In the genomic region with DNA sequence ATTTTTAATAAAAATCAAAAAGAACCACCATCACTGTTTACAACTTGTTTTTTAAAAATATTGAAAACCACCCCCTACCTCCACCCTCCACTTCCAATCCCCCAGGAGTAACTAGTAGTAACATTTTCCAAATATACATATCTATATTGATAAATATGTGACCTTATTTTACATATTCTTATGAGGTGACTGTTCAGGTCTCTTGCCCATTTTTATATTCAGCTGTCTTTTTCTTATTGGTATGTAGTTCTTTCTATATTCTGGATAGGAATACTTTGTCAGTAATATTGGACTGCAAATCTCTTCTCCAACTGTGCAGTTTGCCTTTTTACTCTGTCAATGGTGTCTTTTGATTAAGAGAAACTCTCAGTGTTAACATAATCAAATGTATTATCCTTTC, we compare ENCODE assay signal across 32 cellular contexts.
"Had no signal": no experiment of that assay in that cellular context is flagged by ENCODE, and none has a peak within 500 bp of the region (broad histone marks: within the 10 kb centered on the region; RNA-seq: fewer than 3 reads in every experiment).

No MANE protein-coding gene starts in this region.

- H3K27ac ChIP-seq: neutrophil, ovary, parathyroid adenoma, psoas muscle, sigmoid colon, spleen, suprapubic skin, testis, tibial artery, transverse colon, upper lobe of left lung, vagina had no signal

- H3K27me3 ChIP-seq: ovary, right lobe of liver, testis, vagina had no signal

- H3K9me3 Mint-ChIP-seq: natural killer cell treated with Interleukin-12 subunit alpha and Interleukin-12 subunit beta and Interleukin-15 and Interleukin-18, amount 100 ng/mL, for 72 hours; stimulated activated naive CD8-positive, alpha-beta T cell treated with anti-CD3 and anti-CD28 coated beads, Interleukin-15, amount 100 ng/mL, for 72 hours had no signal

- H3K9ac ChIP-seq: parathyroid adenoma had no signal

- H3K4me1 ChIP-seq: parathyroid adenoma had no signal

- H3K4me3 Mint-ChIP-seq: naive thymus-derived CD8-positive, alpha-beta T cell; natural killer cell treated with Interleukin-12 subunit alpha and Interleukin-12 subunit beta and Interleukin-15 and Interleukin-18, amount 100 ng/mL, for 72 hours; nephron progenitor cell; neural crest cell; stimulated activated memory B cell treated with anti-CD40 and anti-IgM and Interleukin-4, amounts not matched to agents 10 μg/mL and 1 μg/mL and 100 μg/mL, for 72 hours had no signal

- H3K36me3 ChIP-seq: neutrophil, ovary, right lobe of liver, sigmoid colon, spleen, suprapubic skin, tibial artery, transverse colon, upper lobe of left lung, vagina had no signal

- H3K27ac Mint-ChIP-seq: naive thymus-derived CD8-positive, alpha-beta T cell; natural killer cell treated with Interleukin-12 subunit alpha and Interleukin-12 subunit beta and Interleukin-15 and Interleukin-18, amount 100 ng/mL, for 72 hours; nephron progenitor cell; progenitor cell of endocrine pancreas; stimulated activated memory B cell treated with anti-CD40 and anti-IgM and Interleukin-4, amounts not matched to agents 10 μg/mL and 1 μg/mL and 100 μg/mL, for 72 hours; stimulated activated naive CD8-positive, alpha-beta T cell treated with anti-CD3 and anti-CD28 coated beads, Interleukin-15, amount 100 ng/mL, for 72 hours had no signal

- H3K4me3 ChIP-seq: ovary, smooth muscle cell, spleen, suprapubic skin, tibial artery, transverse colon, upper lobe of left lung had no signal

- DNase-seq: naive thymus-derived CD8-positive, alpha-beta T cell; nephron progenitor cell; nucleus accumbens; ovary; posterior cingulate gyrus; sigmoid colon; spleen; stimulated activated CD4-positive, alpha-beta T cell treated with anti-CD3 and anti-CD28 coated beads, Interleukin-12 subunit alpha, Interleukin-12 subunit beta, amount 100 ng/mL, for 4 hours; stimulated activated CD4-positive, alpha-beta T cell treated with anti-CD3 and anti-CD28 coated beads, Interleukin-1b, Interleukin-23, amount 100 ng/mL, for 48 hours; stimulated activated CD4-positive, alpha-beta T cell treated with anti-CD3 and anti-CD28 coated beads, Interleukin-4, amount 100 ng/mL, for 1 hour; stimulated activated CD4-positive, alpha-beta T cell treated with anti-CD3 and anti-CD28 coated beads, Interleukin-4, amount 100 ng/mL, for 4 hours; stimulated activated CD8-positive, alpha-beta memory T cell treated with anti-CD3 and anti-CD28 coated beads, Interleukin-4, amount 100 ng/mL, for 48 hours; stimulated activated naive CD4-positive, alpha-beta T cell; stimulated activated naive CD8-positive, alpha-beta T cell treated with anti-CD3 and anti-CD28 coated beads, Interleukin-15, amount 100 ng/mL, for 72 hours; stimulated activated naive CD8-positive, alpha-beta T cell treated with anti-CD3 and anti-CD28 coated beads, Interleukin-15, Interleukin-2, amounts not matched to agents 100 U/mL and 50 U/mL, for 24 hours; substantia nigra; tibial artery; transverse colon had no signal

- H3K9me3 ChIP-seq: neutrophil, ovary, psoas muscle, right lobe of liver, sigmoid colon, suprapubic skin, testis, tibial artery, transverse colon, upper lobe of left lung, vagina had no signal

- FAIRE-seq: urothelium cell line had no signal

- H3K36me3 Mint-ChIP-seq: stimulated activated memory B cell treated with anti-CD40 and anti-IgM and Interleukin-4, amounts not matched to agents 10 μg/mL and 1 μg/mL and 100 μg/mL, for 72 hours had no signal

- H3K4me1 Mint-ChIP-seq: nephron progenitor cell had no signal
